Comparison of ENCODE assay signal across 1 cellular context in the genomic region with DNA sequence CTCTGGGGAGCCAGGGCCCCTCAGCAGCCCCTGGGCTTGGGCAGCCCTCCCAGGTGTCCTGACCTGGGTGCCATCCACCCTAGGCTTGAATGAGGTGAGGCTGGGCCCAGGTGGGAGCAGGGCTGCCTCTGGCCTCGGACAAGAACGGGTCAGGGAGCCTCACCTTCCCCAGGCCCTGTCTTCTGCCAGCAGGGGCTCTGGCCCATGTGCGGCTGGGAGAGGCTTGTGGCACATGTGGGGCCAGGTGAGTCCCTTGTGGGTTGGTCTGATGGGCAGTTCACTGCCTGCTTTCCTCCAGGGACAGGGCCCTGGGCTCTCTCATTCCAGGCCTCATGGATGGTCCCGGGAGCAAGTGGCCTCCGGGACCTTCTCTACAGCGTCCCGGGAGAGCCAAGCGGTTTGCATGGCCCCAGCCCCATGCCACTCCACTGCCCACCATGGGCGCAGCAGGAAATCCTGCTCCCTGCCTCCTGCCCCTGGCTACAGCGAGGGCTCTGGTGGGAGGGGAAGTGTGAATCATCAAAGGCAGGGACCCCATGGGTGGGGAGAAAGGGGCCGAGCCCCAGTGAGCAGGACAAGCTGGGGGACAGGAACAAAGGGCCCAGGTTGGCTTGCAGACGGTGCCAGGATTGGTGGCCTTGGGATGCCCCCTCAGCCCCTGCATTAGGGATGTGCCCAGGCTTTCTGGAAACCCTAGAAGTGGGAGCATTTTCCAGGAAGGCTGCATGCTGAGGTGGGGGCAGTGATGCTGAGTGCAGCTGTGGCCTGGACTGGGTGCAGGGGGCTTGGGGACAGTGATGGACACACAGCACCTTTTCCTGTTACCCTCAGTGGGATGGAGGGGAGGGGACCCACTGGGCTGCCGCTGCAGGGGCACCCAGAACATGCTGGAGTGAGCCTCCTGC.
TF ChIP-seq lines count a peak whose summit lies in the region.

No MANE protein-coding gene starts in this region.

TF ChIP-seq in IMR-90, 13 proteins besides CTCF, POLR2A, EP300 and RAD21 (continued from another document):
- TF ChIP-seq, protein P1, sequence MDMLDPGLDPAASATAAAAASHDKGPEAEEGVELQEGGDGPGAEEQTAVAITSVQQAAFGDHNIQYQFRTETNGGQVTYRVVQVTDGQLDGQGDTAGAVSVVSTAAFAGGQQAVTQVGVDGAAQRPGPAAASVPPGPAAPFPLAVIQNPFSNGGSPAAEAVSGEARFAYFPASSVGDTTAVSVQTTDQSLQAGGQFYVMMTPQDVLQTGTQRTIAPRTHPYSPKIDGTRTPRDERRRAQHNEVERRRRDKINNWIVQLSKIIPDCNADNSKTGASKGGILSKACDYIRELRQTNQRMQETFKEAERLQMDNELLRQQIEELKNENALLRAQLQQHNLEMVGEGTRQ (IDR thresholded peaks at IDR 0.05; ENCODE audit: low read depth, low read length), result no peak
- TF ChIP-seq, protein P2, sequence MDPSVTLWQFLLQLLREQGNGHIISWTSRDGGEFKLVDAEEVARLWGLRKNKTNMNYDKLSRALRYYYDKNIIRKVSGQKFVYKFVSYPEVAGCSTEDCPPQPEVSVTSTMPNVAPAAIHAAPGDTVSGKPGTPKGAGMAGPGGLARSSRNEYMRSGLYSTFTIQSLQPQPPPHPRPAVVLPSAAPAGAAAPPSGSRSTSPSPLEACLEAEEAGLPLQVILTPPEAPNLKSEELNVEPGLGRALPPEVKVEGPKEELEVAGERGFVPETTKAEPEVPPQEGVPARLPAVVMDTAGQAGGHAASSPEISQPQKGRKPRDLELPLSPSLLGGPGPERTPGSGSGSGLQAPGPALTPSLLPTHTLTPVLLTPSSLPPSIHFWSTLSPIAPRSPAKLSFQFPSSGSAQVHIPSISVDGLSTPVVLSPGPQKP (IDR thresholded peaks at IDR 0.05; ENCODE audit: borderline replicate concordance, low read depth, low read length), result no peak
- TF ChIP-seq CHD1 (IDR thresholded peaks at IDR 0.05; ENCODE audit: low read depth, low read length) (no peak), CEBPB (IDR thresholded peaks at IDR 0.05; ENCODE audit: low read depth, low read length) (no peak), MXI1 (IDR thresholded peaks at IDR 0.05; ENCODE audit: borderline replicate concordance, low read depth, low read length) (no peak), MAFK (IDR thresholded peaks at IDR 0.05; ENCODE audit: low read depth, low read length) (no peak), FOS (IDR thresholded peaks at IDR 0.05; ENCODE audit: low read depth, low read length) (no peak), RFX5 (IDR thresholded peaks at IDR 0.05; ENCODE audit: low read depth, low read length) (no peak), RCOR1 (IDR thresholded peaks at IDR 0.05; ENCODE audit: insufficient replicate concordance, low read length) (no peak)
